Comparison of ENCODE assay signal across 9 cellular contexts in the genomic region with DNA sequence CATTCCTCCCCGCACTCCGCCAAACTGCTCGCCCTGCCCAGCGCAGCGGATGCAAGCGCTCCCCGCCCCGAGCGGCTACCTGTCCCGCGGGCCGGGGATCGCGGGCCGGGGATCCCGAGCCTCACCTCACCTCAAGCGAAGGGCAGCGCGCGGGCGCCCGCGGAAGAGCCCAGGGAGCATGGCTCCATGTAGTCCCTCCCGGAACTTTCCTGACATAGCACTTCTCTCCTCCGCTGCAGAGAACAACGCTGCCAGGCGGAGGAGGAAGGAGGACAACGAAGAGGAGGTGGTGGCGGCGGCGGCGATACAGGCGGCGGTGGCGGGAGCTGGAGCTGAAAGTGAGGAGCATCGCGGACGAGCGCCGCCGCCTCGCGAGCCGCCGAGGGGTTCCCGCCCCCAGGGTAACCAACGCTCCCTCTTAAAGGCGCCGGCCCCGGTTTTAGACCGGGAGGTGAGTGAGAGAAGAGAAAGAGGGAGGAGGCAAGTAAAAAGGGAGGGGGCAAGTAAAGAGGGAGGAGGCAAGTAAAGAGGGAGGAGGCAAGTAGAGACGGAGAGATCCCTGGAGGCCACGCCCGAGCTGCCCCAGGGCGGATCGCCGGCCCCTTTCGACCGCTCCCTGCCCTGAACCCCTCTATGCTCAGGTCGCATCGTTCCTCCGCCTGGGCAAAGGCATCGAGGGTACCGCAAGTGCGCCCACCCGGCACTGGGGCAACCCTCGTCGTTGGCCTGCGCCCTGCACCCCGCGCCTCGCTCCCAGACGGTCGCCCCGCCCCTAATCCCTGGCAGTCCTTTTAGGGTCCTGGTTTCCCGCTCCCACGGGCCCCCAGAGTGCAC. TPM values are rescaled to one million over a fixed set of nuclear protein-coding genes. Genes with fewer than 3 reads are reported as not detected.
DNase-seq lines count a peak whose midpoint lies in the region; ATAC-seq, FAIRE-seq and TF ChIP-seq lines count a peak whose summit lies in the region.
"Had no signal": no experiment of that assay in that cellular context is flagged by ENCODE, and none has a peak within 500 bp of the region (broad histone marks: within the 10 kb centered on the region; RNA-seq: fewer than 3 reads in every experiment).

A gene with protein sequence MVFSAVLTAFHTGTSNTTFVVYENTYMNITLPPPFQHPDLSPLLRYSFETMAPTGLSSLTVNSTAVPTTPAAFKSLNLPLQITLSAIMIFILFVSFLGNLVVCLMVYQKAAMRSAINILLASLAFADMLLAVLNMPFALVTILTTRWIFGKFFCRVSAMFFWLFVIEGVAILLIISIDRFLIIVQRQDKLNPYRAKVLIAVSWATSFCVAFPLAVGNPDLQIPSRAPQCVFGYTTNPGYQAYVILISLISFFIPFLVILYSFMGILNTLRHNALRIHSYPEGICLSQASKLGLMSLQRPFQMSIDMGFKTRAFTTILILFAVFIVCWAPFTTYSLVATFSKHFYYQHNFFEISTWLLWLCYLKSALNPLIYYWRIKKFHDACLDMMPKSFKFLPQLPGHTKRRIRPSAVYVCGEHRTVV (minus strand): TSS at position 340 of the 834 bp plus-strand sequence. CDS start 37,746 bp downstream, outside the sequence.

- peak within 1 kb of the TSS; percentile 81 for H3K4me2 ChIP-seq in endothelial cell of umbilical vein (ENCODE audit: insufficient read depth, low read length)

- peaks cover 31 to 55% (median 32%) of the 10 kb centered on the region in 3 donors for H3K27me3 Mint-ChIP-seq in CD14-positive monocyte (ENCODE audit: low read depth in 3 of 3)

- intact Hi-C loops in CD14-positive monocyte (cut with micrococcal nuclease) (no loop called here), endothelial cell of umbilical vein (cut with micrococcal nuclease) (loop anchor here (2.0 to 5.0 kb wide), 2 partner anchors 59 to 315 kb away; partner anchors contain the start of genes NDUFAF4 and UFL1), mucosa of descending colon (cut with DNase I, micrococcal nuclease) (no loop called here)

- H3K36me3 Mint-ChIP-seq in CD14-positive monocyte, result peaks cover 0 to 2% of the 10 kb centered on the region in 2 donors

- H3K9me3 Mint-ChIP-seq in CD14-positive monocyte, result peaks cover 0 to 3% (median 0%) of the 10 kb centered on the region in 7 donors

- H3K9ac ChIP-seq in endothelial cell of umbilical vein (replicated peaks; ENCODE audit: extremely low read depth, insufficient read depth, low read length), result no peak within 1 kb of the TSS

- H3K9me3 ChIP-seq in endothelial cell of umbilical vein (replicated peaks; ENCODE audit: control insufficient read depth, insufficient read depth, low read length), result no peaks in the 10 kb centered on the region
- H3K9me3 ChIP-seq in mucosa of descending colon, result no peaks in the 10 kb centered on the region

- no TSS peak for BruUV-seq in endothelial cell of umbilical vein (replicated peaks; lab: Mats Ljungman, UMichigan)

- H3K27ac Mint-ChIP-seq in CD14-positive monocyte, result peak within 1 kb of the TSS in 2 of 7 donors; percentile 9 to 31

- no peaks in the 10 kb centered on the region for H3K9me1 ChIP-seq in endothelial cell of umbilical vein (replicated peaks; ENCODE audit: control insufficient read depth, extremely low read depth, insufficient read depth, low read length)

- CTCF ChIA-PET in endothelial cell of umbilical vein (lab: Charles Lee), result interaction anchor here (0.8 to 1.5 kb wide), 3 partner anchors 61 to 222 kb away, joined by 3 to 4 read pairs (median 3); partner anchors contain the start of gene NDUFAF4

- H3K4me3 Mint-ChIP-seq in CD14-positive monocyte, result peak within 1 kb of the TSS; percentile 83 to 97

- H4K20me1 ChIP-seq in endothelial cell of umbilical vein (replicated peaks; ENCODE audit: control insufficient read depth, extremely low read depth, insufficient read depth, low read length), result no peaks in the 10 kb centered on the region

- H3K4me3 ChIP-seq in endothelial cell of umbilical vein (replicated peaks in 1 of 3; ENCODE audit: insufficient read depth in 1 of 3, low read depth in 1 of 3, low read length in 3 of 3) (peak within 1 kb of the TSS; percentile 51 to 85 (median 64)), mucosa of descending colon (peak within 1 kb of the TSS; percentile 37)

- H3K36me3 ChIP-seq in endothelial cell of umbilical vein (ENCODE audit: control insufficient read depth in 2 of 2, extremely low read depth in 1 of 2, insufficient read depth in 2 of 2, low read length in 2 of 2) (no peaks in the 10 kb centered on the region), mucosa of descending colon (ENCODE audit: low read depth) (no peaks in the 10 kb centered on the region)

- POLR2A ChIA-PET in endothelial cell of umbilical vein (lab: Charles Lee), result no interaction called here

- TF ChIP-seq POLR2A in endothelial cell of umbilical vein (IDR thresholded peaks at IDR 0.05; ENCODE audit: low read depth, low read length), result no peak

- H3K4me1 Mint-ChIP-seq in CD14-positive monocyte, result peaks cover 21% of the 10 kb centered on the region

- no peak within 1 kb of the TSS for H3K27ac ChIP-seq in endothelial cell of umbilical vein (ENCODE audit: insufficient read depth, low read depth, low read length)
- H3K27ac ChIP-seq: epithelial cell of prostate had no signal

- TF ChIP-seq CTCF in CD14-positive monocyte (IDR thresholded peaks at IDR 0.05) (no peak), endothelial cell of umbilical vein (IDR thresholded peaks at IDR 0.05; ENCODE audit: extremely low read depth in 1 of 2, insufficient read depth in 1 of 2, low read depth in 1 of 2, low read length in 2 of 2) (no peak), mucosa of descending colon (IDR thresholded peaks at IDR 0.05) (no peak)

- dilution Hi-C loops in endothelial cell of umbilical vein (cut with MboI; ENCODE audit: extremely low pct_ligation_motif_present, low sequenced_read_pairs), result no loop called here

- DNase-seq in CD14-positive monocyte (ENCODE audit: low spot score) (peak; percentile 52), GM19238 (ENCODE audit: insufficient read length, low spot score) (peak; percentile 77), NCI-H748 (lab: John Stamatoyannopoulos, UW; ENCODE audit: unreplicated experiment) (peak; percentile 90), endothelial cell of umbilical vein (ENCODE audit: low read depth, low spot score) (peak; percentile 24), mucosa of descending colon (peak; percentile 78 to 85 (median 79))
- peak; percentile 29 to 49 (median 38) for DNase-seq in activated CD8-positive, alpha-beta memory T cell treated with anti-CD3 and anti-CD28 coated beads for 48 hours (ENCODE audit: low read depth in 2 of 3, low spot score in 2 of 3)
- peak; percentile 56 for DNase-seq in stimulated activated CD8-positive, alpha-beta memory T cell treated with anti-CD3 and anti-CD28 coated beads, Interleukin-4, amount 100 ng/mL, for 24 hours (ENCODE audit: low read depth)

- H3K27me3 ChIP-seq in endothelial cell of umbilical vein (ENCODE audit: control insufficient read depth in 2 of 2, insufficient read depth in 2 of 2, low read length in 2 of 2), result peaks cover 19 to 65% of the 10 kb centered on the region in 2 experiments

- FAIRE-seq in endothelial cell of umbilical vein (lab: Jason Lieb, UNC), result peak; percentile 43

- ATAC-seq in HG03378 (IDR thresholded peaks at IDR 0.05; ENCODE audit: unreplicated experiment), result peak; percentile 88
- peak; percentile 93 for ATAC-seq in mucosa of descending colon

- H3K4me1 ChIP-seq in endothelial cell of umbilical vein (ENCODE audit: control insufficient read depth, extremely low read depth, insufficient read depth, low read length) (peaks cover 10% of the 10 kb centered on the region), mucosa of descending colon (ENCODE audit: low read depth) (no peaks in the 10 kb centered on the region)

- no peaks in the 10 kb centered on the region for H3K79me2 ChIP-seq in endothelial cell of umbilical vein (ENCODE audit: control insufficient read depth, insufficient read depth, low read length)

- peak within 1 kb of the TSS; percentile 97 for H2AFZ ChIP-seq in endothelial cell of umbilical vein (ENCODE audit: low read depth, low read length)

TF ChIP-seq in endothelial cell of umbilical vein, 7 proteins besides CTCF, POLR2A, EP300 and RAD21:
- TF ChIP-seq MYC (IDR thresholded peaks at IDR 0.05; ENCODE audit: low read depth, low read length) (no peak), FOS (IDR thresholded peaks at IDR 0.05; ENCODE audit: borderline replicate concordance, insufficient read depth, low read length) (no peak), EZH2 (IDR thresholded peaks at IDR 0.05; ENCODE audit: borderline replicate concordance, low read depth, low read length, severe bottlenecking) (peak; percentile 43)
- TF ChIP-seq, protein P1, sequence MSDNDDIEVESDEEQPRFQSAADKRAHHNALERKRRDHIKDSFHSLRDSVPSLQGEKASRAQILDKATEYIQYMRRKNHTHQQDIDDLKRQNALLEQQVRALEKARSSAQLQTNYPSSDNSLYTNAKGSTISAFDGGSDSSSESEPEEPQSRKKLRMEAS (IDR thresholded peaks at IDR 0.05; ENCODE audit: insufficient read depth, insufficient read length), result no peak
TF ChIP-seq in endothelial cell of umbilical vein: peak in this region for 1.

RNA-seq across cellular contexts. Expression of the gene that starts here (rescaled TPM):
- polyA plus RNA-seq in CD14-positive monocyte (under 1 TPM in 1 of 2 donors, not detected in 1; 0.07 TPM), endothelial cell of umbilical vein (0.03 and 0.06 TPM in 2 replicates)
- total RNA-seq in endothelial cell of umbilical vein (0.09 and 0.13 TPM in 2 replicates), mucosa of descending colon (1 to 10 TPM; 1.3 to 1.5 (median 1.3) TPM)
- polyA plus RNA-seq in endothelial cell of umbilical vein (2011; cell fraction: cytosol; rRNA removed), result 0.01 and 0.03 TPM in 2 replicates
- polyA plus RNA-seq in endothelial cell of umbilical vein (2011; cell fraction: nucleus; rRNA removed), result 0.08 and 0.11 TPM in 2 replicates
- polyA plus RNA-seq in endothelial cell of umbilical vein (2012), result 0.05 TPM in 1 of 2 replicates, not detected in the other
- 0.10 and 0.15 TPM in 2 replicates for polyA minus RNA-seq in endothelial cell of umbilical vein
- 0.10 TPM for polyA minus RNA-seq in endothelial cell of umbilical vein (2011; cell fraction: cytosol; rRNA and poly(A)+ RNA removed)
- polyA minus RNA-seq in endothelial cell of umbilical vein (2011; cell fraction: nucleus; rRNA and poly(A)+ RNA removed), result not detected in 2 replicates

Comparison
In these comparisons a context has a peak if more than half of its experiments do, and no peak if none do; other contexts are left out.
1. Peak in DNase-seq in CD14-positive monocyte; RNA of the gene not detected or under 1 TPM.
2. Peak in DNase-seq, H3K4me3 ChIP-seq and H3K4me2 ChIP-seq in endothelial cell of umbilical vein; RNA of the gene not detected or under 1 TPM.
3. DNase-seq: peak in every context shown above with its lines; median percentile 90 in NCI-H748; 79 in mucosa of descending colon; 77 in GM19238; 56 in stimulated activated CD8-positive, alpha-beta memory T cell treated with anti-CD3 and anti-CD28 coated beads, Interleukin-4, amount 100 ng/mL, for 24 hours; 52 in CD14-positive monocyte; 38 in activated CD8-positive, alpha-beta memory T cell treated with anti-CD3 and anti-CD28 coated beads for 48 hours; 24 in endothelial cell of umbilical vein.